Comparison of ENCODE assay signal across 2 cellular contexts in the genomic region with DNA sequence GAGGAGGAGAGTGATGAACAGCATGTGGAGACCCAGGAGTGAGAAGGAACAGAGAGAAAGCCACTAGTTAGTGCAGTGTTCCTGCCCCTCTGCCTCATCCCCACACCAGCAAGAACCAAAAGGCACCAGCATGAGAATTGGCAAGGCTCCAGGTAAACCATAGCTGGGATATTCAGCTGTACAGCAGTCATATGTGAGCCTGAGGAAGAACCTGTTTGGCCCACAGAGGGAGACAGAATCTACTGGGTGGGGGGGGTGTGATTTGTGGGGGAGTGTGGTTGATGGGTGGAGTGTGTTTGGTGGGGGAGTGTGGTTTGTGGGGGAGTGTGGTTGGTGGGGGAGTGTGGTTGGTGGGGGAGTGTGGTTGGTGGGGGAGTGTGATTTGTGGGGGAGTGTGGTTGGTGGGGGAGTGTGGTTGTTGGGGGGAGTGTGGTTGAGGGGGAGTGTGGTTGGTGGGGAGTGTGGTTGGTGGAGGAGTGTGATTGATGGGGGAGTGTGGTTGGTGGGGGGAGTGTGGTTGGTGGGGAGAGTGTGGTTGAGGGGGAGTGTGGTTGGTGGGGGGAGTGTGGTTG.
TF ChIP-seq lines count a peak whose summit lies in the region.

No MANE protein-coding gene starts in this region.

TF ChIP-seq in SK-N-SH treated with all-trans-retinoic acid at 6 μM for 48 hours, 23 proteins besides CTCF, POLR2A, EP300 and RAD21:
- TF ChIP-seq ARNTL (CRISPR knock-in tag; IDR thresholded peaks at IDR 0.05; ENCODE audit: borderline replicate concordance, low read depth): no peak
- TF ChIP-seq, protein P1, sequence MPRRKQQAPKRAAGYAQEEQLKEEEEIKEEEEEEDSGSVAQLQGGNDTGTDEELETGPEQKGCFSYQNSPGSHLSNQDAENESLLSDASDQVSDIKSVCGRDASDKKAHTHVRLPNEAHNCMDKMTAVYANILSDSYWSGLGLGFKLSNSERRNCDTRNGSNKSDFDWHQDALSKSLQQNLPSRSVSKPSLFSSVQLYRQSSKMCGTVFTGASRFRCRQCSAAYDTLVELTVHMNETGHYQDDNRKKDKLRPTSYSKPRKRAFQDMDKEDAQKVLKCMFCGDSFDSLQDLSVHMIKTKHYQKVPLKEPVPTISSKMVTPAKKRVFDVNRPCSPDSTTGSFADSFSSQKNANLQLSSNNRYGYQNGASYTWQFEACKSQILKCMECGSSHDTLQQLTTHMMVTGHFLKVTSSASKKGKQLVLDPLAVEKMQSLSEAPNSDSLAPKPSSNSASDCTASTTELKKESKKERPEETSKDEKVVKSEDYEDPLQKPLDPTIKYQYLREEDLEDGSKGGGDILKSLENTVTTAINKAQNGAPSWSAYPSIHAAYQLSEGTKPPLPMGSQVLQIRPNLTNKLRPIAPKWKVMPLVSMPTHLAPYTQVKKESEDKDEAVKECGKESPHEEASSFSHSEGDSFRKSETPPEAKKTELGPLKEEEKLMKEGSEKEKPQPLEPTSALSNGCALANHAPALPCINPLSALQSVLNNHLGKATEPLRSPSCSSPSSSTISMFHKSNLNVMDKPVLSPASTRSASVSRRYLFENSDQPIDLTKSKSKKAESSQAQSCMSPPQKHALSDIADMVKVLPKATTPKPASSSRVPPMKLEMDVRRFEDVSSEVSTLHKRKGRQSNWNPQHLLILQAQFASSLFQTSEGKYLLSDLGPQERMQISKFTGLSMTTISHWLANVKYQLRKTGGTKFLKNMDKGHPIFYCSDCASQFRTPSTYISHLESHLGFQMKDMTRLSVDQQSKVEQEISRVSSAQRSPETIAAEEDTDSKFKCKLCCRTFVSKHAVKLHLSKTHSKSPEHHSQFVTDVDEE (CRISPR knock-in tag; IDR thresholded peaks at IDR 0.05): no peak
- TF ChIP-seq SNAI2 (CRISPR knock-in tag; IDR thresholded peaks at IDR 0.05): no peak
- TF ChIP-seq ZNF565 (CRISPR knock-in tag; conservative IDR thresholded peaks at IDR 0.05; ENCODE audit: low read depth): no peak
- TF ChIP-seq BACH2 (CRISPR knock-in tag; IDR thresholded peaks at IDR 0.05; ENCODE audit: borderline replicate concordance): no peak
- TF ChIP-seq, protein P2, sequence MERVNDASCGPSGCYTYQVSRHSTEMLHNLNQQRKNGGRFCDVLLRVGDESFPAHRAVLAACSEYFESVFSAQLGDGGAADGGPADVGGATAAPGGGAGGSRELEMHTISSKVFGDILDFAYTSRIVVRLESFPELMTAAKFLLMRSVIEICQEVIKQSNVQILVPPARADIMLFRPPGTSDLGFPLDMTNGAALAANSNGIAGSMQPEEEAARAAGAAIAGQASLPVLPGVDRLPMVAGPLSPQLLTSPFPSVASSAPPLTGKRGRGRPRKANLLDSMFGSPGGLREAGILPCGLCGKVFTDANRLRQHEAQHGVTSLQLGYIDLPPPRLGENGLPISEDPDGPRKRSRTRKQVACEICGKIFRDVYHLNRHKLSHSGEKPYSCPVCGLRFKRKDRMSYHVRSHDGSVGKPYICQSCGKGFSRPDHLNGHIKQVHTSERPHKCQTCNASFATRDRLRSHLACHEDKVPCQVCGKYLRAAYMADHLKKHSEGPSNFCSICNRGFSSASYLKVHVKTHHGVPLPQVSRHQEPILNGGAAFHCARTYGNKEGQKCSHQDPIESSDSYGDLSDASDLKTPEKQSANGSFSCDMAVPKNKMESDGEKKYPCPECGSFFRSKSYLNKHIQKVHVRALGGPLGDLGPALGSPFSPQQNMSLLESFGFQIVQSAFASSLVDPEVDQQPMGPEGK (CRISPR knock-in tag; IDR thresholded peaks at IDR 0.05; ENCODE audit: borderline replicate concordance): no peak
- TF ChIP-seq, protein P3, sequence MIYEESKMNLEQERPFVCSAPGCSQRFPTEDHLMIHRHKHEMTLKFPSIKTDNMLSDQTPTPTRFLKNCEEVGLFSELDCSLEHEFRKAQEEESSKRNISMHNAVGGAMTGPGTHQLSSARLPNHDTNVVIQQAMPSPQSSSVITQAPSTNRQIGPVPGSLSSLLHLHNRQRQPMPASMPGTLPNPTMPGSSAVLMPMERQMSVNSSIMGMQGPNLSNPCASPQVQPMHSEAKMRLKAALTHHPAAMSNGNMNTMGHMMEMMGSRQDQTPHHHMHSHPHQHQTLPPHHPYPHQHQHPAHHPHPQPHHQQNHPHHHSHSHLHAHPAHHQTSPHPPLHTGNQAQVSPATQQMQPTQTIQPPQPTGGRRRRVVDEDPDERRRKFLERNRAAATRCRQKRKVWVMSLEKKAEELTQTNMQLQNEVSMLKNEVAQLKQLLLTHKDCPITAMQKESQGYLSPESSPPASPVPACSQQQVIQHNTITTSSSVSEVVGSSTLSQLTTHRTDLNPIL (CRISPR knock-in tag; IDR thresholded peaks at IDR 0.05; ENCODE audit: low read depth): no peak
- TF ChIP-seq GLIS3 (CRISPR knock-in tag; IDR thresholded peaks at IDR 0.05): no peak
- no peak for TF ChIP-seq TCF4 (CRISPR knock-in tag; IDR thresholded peaks at IDR 0.05; ENCODE audit: borderline replicate concordance)
- TF ChIP-seq ZC3H10 (CRISPR knock-in tag; IDR thresholded peaks at IDR 0.05): no peak
- TF ChIP-seq RARB (CRISPR knock-in tag; IDR thresholded peaks at IDR 0.05): no peak
- TF ChIP-seq, protein P4, sequence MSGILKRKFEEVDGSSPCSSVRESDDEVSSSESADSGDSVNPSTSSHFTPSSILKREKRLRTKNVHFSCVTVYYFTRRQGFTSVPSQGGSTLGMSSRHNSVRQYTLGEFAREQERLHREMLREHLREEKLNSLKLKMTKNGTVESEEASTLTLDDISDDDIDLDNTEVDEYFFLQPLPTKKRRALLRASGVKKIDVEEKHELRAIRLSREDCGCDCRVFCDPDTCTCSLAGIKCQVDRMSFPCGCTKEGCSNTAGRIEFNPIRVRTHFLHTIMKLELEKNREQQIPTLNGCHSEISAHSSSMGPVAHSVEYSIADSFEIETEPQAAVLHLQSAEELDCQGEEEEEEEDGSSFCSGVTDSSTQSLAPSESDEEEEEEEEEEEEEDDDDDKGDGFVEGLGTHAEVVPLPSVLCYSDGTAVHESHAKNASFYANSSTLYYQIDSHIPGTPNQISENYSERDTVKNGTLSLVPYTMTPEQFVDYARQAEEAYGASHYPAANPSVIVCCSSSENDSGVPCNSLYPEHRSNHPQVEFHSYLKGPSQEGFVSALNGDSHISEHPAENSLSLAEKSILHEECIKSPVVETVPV (CRISPR knock-in tag; IDR thresholded peaks at IDR 0.05): no peak
- TF ChIP-seq ISL1 (CRISPR knock-in tag; IDR thresholded peaks at IDR 0.05): no peak
- TF ChIP-seq ZNF70 (CRISPR knock-in tag; IDR thresholded peaks at IDR 0.05): no peak
- TF ChIP-seq ZFP3 (CRISPR knock-in tag; IDR thresholded peaks at IDR 0.05): no peak

TF ChIP-seq in H1, 55 proteins besides CTCF, POLR2A, EP300 and RAD21:
- TF ChIP-seq SRF (IDR thresholded peaks at IDR 0.05; ENCODE audit: low read depth, low read length) (no peak), CHD1 (IDR thresholded peaks at IDR 0.05; ENCODE audit: low read depth, low read length) (no peak), SIN3A (conservative IDR thresholded peaks at IDR 0.05 in 1 of 2, IDR thresholded peaks at IDR 0.05 in 1 of 2; ENCODE audit: low read depth in 1 of 2, low read length in 2 of 2) (no peak)
- TF ChIP-seq, protein P5, sequence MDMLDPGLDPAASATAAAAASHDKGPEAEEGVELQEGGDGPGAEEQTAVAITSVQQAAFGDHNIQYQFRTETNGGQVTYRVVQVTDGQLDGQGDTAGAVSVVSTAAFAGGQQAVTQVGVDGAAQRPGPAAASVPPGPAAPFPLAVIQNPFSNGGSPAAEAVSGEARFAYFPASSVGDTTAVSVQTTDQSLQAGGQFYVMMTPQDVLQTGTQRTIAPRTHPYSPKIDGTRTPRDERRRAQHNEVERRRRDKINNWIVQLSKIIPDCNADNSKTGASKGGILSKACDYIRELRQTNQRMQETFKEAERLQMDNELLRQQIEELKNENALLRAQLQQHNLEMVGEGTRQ (IDR thresholded peaks at IDR 0.05; ENCODE audit: low read length): no peak
